16 cellular contexts compared by ENCODE assay signal in the genomic region with DNA sequence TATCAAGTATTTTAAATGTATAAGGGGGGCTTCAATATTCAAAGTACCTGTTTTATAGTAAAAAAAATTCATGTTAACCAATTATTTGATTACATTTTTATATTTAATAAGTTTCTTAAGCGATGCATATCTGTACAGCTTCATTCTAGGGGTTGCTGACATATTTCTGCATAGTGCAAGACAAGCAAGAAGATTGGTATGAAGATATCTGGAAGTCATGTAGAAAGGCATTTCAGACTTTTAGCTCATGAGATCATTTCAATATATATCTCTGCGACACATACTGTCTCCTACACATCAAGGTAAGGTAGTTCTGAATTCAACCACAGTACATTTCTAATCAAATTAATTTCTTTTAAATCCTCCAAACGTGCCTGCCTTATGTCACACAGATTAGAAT.
"Had no signal": no experiment of that assay in that cellular context is flagged by ENCODE, and none has a peak within 500 bp of the region (broad histone marks: within the 10 kb centered on the region; RNA-seq: fewer than 3 reads in every experiment).

No MANE protein-coding gene starts in this region.

- H3K27me3 ChIP-seq: neutrophil, right atrium auricular region had no signal

- H3K4me3 ChIP-seq: coronary artery, lung, mucosa of descending colon, right atrium auricular region had no signal

- H3K4me1 ChIP-seq: right atrium auricular region had no signal

- H3K27me3 Mint-ChIP-seq: activated CD4-positive, alpha-beta memory T cell treated with anti-CD3 and anti-CD28 coated beads for 36 hours; activated naive CD8-positive, alpha-beta T cell; naive thymus-derived CD8-positive, alpha-beta T cell had no signal

- H3K4me3 Mint-ChIP-seq: activated CD4-positive, alpha-beta memory T cell treated with anti-CD3 and anti-CD28 coated beads for 36 hours; activated naive CD8-positive, alpha-beta T cell; activated T-cell treated with anti-CD3 and anti-CD28 coated beads, Interleukin-2, amount 50 U/mL, for 4 hours; naive thymus-derived CD8-positive, alpha-beta T cell had no signal

- DNase-seq: activated CD4-positive, alpha-beta memory T cell treated with anti-CD3 and anti-CD28 coated beads for 36 hours; activated CD4-positive, CD25-positive, alpha-beta regulatory T cell treated with anti-CD3 and anti-CD28 coated beads, Interleukin-2, amount 50 U/mL, for 72 hours; activated gamma-delta T cell; activated T-cell treated with anti-CD3 and anti-CD28 coated beads, Interleukin-2, amount 50 U/mL, for 4 hours; aorta; effector memory CD4-positive, alpha-beta T cell; left colon; mucosa of descending colon; naive thymus-derived CD8-positive, alpha-beta T cell; small intestine; T-helper 9 cell had no signal

- H3K27ac Mint-ChIP-seq: activated CD4-positive, alpha-beta memory T cell treated with anti-CD3 and anti-CD28 coated beads for 36 hours; activated naive CD8-positive, alpha-beta T cell; naive thymus-derived CD8-positive, alpha-beta T cell had no signal

- H3K9me3 Mint-ChIP-seq: activated CD4-positive, alpha-beta memory T cell treated with anti-CD3 and anti-CD28 coated beads for 36 hours; activated T-cell treated with anti-CD3 and anti-CD28 coated beads, Interleukin-2, amount 50 U/mL, for 4 hours; naive thymus-derived CD8-positive, alpha-beta T cell had no signal

- H3K36me3 Mint-ChIP-seq: activated CD4-positive, alpha-beta memory T cell treated with anti-CD3 and anti-CD28 coated beads for 36 hours had no signal

- ATAC-seq: activated T-cell treated with anti-CD3 and anti-CD28 coated beads, Interleukin-2, amount 50 U/mL, for 4 hours; left colon; mucosa of descending colon; naive thymus-derived CD8-positive, alpha-beta T cell had no signal

- H3K27ac ChIP-seq: coronary artery, neutrophil, right atrium auricular region had no signal

- FAIRE-seq: small intestine had no signal

- H3K9me3 ChIP-seq: mucosa of descending colon, neutrophil, right atrium auricular region had no signal
